In genomic region chr11:126415669-126416420, GRCh38 we compare ENCODE assay signal across 7 cellular contexts.
DNase-seq lines count a peak whose midpoint lies in the region; ATAC-seq and TF ChIP-seq lines count a peak whose summit lies in the region.

No MANE protein-coding gene starts in this region.

- H2AFZ ChIP-seq in OCI-LY1 (ENCODE audit: low read length) (no peak overlapping the region), mesenchymal stem cell (ENCODE audit: low read depth, low read length) (no peak overlapping the region)

- intact Hi-C loops in dorsolateral prefrontal cortex (cut with DNase I): loop anchor here (1.0 to 5.0 kb wide), 4 partner anchors 21 to 204 kb away; partner anchors contain the start of genes FAM118B (in 1 of the 2) and RPUSD4 (in 1 of the 2)

- H3K27ac ChIP-seq in OCI-LY1 (ENCODE audit: low read depth, low read length, poor library complexity, severe bottlenecking): no peak overlapping the region
- peak overlapping the region; percentile 55 to 95 (median 89) for H3K27ac ChIP-seq in dorsolateral prefrontal cortex
- H3K27ac ChIP-seq in mesenchymal stem cell (ENCODE audit: low read length, poor library complexity, severe bottlenecking): no peak overlapping the region
- peak overlapping the region; percentile 89 for H3K27ac ChIP-seq in suprapubic skin

- H2BK5ac ChIP-seq in mesenchymal stem cell (ENCODE audit: low read depth, low read length, poor library complexity, severe bottlenecking): no peak overlapping the region

- peaks cover 9% of the 10 kb centered on the region for H3K4me1 ChIP-seq in OCI-LY1 (ENCODE audit: insufficient read depth, low read length, severe bottlenecking)
- H3K4me1 ChIP-seq in mesenchymal stem cell (ENCODE audit: control insufficient read depth, insufficient read depth, low read depth, low read length): no peaks in the 10 kb centered on the region
- H3K4me1 ChIP-seq in suprapubic skin: peaks cover 58% of the 10 kb centered on the region

- no peak for TF ChIP-seq POLR2A in suprapubic skin (IDR thresholded peaks at IDR 0.05)

- whole genome bisulfite sequencing in mesenchymal stem cell: 93% methylated on average over 19 of the region's 19 CpGs
- 30% methylated on average over 14 of the region's 19 CpGs for WGBS in suprapubic skin

- no peaks in the 10 kb centered on the region for H3K79me2 ChIP-seq in OCI-LY1 (ENCODE audit: insufficient read depth, low read length)

- TF ChIP-seq CTCF in OCI-LY1 (IDR thresholded peaks at IDR 0.05; ENCODE audit: low read length): no peak
- no peak for TF ChIP-seq CTCF in dorsolateral prefrontal cortex (IDR thresholded peaks at IDR 0.05 in 54 of 56, conservative IDR thresholded peaks at IDR 0.05 in 2 of 56; ENCODE audit: low read depth in 1 of 56, partially characterized antibody in 56 of 56)
- no peak for TF ChIP-seq CTCF in suprapubic skin (IDR thresholded peaks at IDR 0.05)

- no peak for TF ChIP-seq EP300 in suprapubic skin (IDR thresholded peaks at IDR 0.05)

- H4K8ac ChIP-seq in mesenchymal stem cell (ENCODE audit: low read length): peak overlapping the region; percentile 71

- H3K9ac ChIP-seq in OCI-LY1 (ENCODE audit: low read length) (no peak overlapping the region), mesenchymal stem cell (ENCODE audit: low read length) (peak overlapping the region; percentile 77)

- H2BK120ac ChIP-seq in mesenchymal stem cell (ENCODE audit: low read depth, low read length): no peak overlapping the region

- H2AK5ac ChIP-seq in mesenchymal stem cell (ENCODE audit: low read length, severe bottlenecking): no peak overlapping the region

- H4K20me1 ChIP-seq in OCI-LY1 (ENCODE audit: insufficient read depth, low read length): no peaks in the 10 kb centered on the region

- no peak overlapping the region for H2BK12ac ChIP-seq in mesenchymal stem cell (ENCODE audit: low read length in 2 of 2)

- no peak overlapping the region for H3K14ac ChIP-seq in mesenchymal stem cell (ENCODE audit: low read length in 2 of 2)

- no peaks in the 10 kb centered on the region for H3K9me3 ChIP-seq in OCI-LY1 (ENCODE audit: low read length)
- H3K9me3 ChIP-seq in mesenchymal stem cell (ENCODE audit: control insufficient read depth, low read length): no peaks in the 10 kb centered on the region
- no peaks in the 10 kb centered on the region for H3K9me3 ChIP-seq in suprapubic skin

- H3K18ac ChIP-seq in mesenchymal stem cell (ENCODE audit: low read depth in 1 of 2, low read length in 2 of 2): peak overlapping the region; percentile 11 to 23

- H3K4me2 ChIP-seq in OCI-LY1 (ENCODE audit: low read length) (peak overlapping the region; percentile 54; the same call in 1 of the 2 replicates), mesenchymal stem cell (ENCODE audit: low read length, poor library complexity, severe bottlenecking) (no peak overlapping the region)

- no peaks in the 10 kb centered on the region for H3K79me1 ChIP-seq in mesenchymal stem cell (replicated peaks; ENCODE audit: low read length, poor library complexity, severe bottlenecking)

- peak overlapping the region; percentile 52 for H3K4me3 ChIP-seq in OCI-LY1 (ENCODE audit: low read depth, low read length, poor library complexity, severe bottlenecking)
- peak overlapping the region in 53 of 59 donors; percentile 23 to 73 (median 60) for H3K4me3 ChIP-seq in dorsolateral prefrontal cortex
- peak overlapping the region in 1 of 2 experiments; percentile 60 for H3K4me3 ChIP-seq in mesenchymal stem cell (ENCODE audit: insufficient read depth in 1 of 2, low read depth in 1 of 2, low read length in 2 of 2)
- peak overlapping the region; percentile 49 for H3K4me3 ChIP-seq in suprapubic skin

- H3K9me2 ChIP-seq in OCI-LY1 (ENCODE audit: low read depth, low read length): no peaks in the 10 kb centered on the region

- no peak for ATAC-seq in GM18858 (IDR thresholded peaks at IDR 0.05; ENCODE audit: unreplicated experiment)

- H3K4ac ChIP-seq in mesenchymal stem cell (ENCODE audit: low read depth in 1 of 2, low read length in 2 of 2): no peak overlapping the region

- H3K27me3 ChIP-seq in OCI-LY1 (ENCODE audit: insufficient read depth, low read length): no peaks in the 10 kb centered on the region; the same call in 1 of the 2 replicates
- no peaks in the 10 kb centered on the region for H3K27me3 ChIP-seq in dorsolateral prefrontal cortex
- H3K27me3 ChIP-seq in mesenchymal stem cell (ENCODE audit: control insufficient read depth in 1 of 2, insufficient read depth in 1 of 2, low read length in 2 of 2): no peaks in the 10 kb centered on the region
- no peaks in the 10 kb centered on the region for H3K27me3 ChIP-seq in suprapubic skin

- no peak overlapping the region for H2BK15ac ChIP-seq in mesenchymal stem cell (ENCODE audit: low read depth, poor library complexity, severe bottlenecking)

- H4K91ac ChIP-seq in mesenchymal stem cell (ENCODE audit: low read length): no peak overlapping the region

- no peak overlapping the region for H3K23ac ChIP-seq in mesenchymal stem cell (ENCODE audit: low read length in 2 of 2)

- H3K36me3 ChIP-seq in OCI-LY1 (ENCODE audit: insufficient read depth, low read length): no peaks in the 10 kb centered on the region
- H3K36me3 ChIP-seq in mesenchymal stem cell (ENCODE audit: control insufficient read depth in 1 of 2, insufficient read depth in 2 of 2, low read depth in 1 of 2, low read length in 2 of 2): peaks cover 12 to 37% of the 10 kb centered on the region in 2 experiments
- peaks cover 12% of the 10 kb centered on the region for H3K36me3 ChIP-seq in suprapubic skin

- peak in 7 of 10 donors; percentile 46 to 78 (median 71) for DNase-seq in dorsolateral prefrontal cortex
- no peak for DNase-seq in mesenchymal stem cell
- DNase-seq in suprapubic skin (ENCODE audit: low spot score in 2 of 2): no peak
- DNase-seq in NCI-H1930 (lab: John Stamatoyannopoulos, UW): no peak
- no peak for DNase-seq in cerebellar nuclear complex (lab: John Stamatoyannopoulos, UW)

- no peaks in the 10 kb centered on the region for H3F3A ChIP-seq in OCI-LY1 (ENCODE audit: insufficient read depth, low read length)

Comparison
In these comparisons a context has a peak if more than half of its experiments do, and no peak if none do; other contexts are left out.
1. H3K27ac ChIP-seq: peak in dorsolateral prefrontal cortex (59 of 59) and suprapubic skin (single experiment); none in OCI-LY1 (single experiment) and mesenchymal stem cell (single experiment).
2. DNase-seq: peak in dorsolateral prefrontal cortex (7 of 10); none in mesenchymal stem cell (single experiment), suprapubic skin (0 of 2), NCI-H1930 (0 of 2) and cerebellar nuclear complex (0 of 2).